In genomic region chr13:110305949-110306339, GRCh38 we compare ENCODE assay signal across 1 cellular context.
TF ChIP-seq lines count a peak whose summit lies in the region.

No MANE protein-coding gene starts in this region.

TF ChIP-seq in H1, 55 proteins besides CTCF, POLR2A, EP300 and RAD21 (continued from another document):
- TF ChIP-seq GABPA (IDR thresholded peaks at IDR 0.05; ENCODE audit: borderline replicate concordance, insufficient read depth, low read length) (no peak), SRF (IDR thresholded peaks at IDR 0.05; ENCODE audit: low read depth, low read length) (no peak), CEBPB (IDR thresholded peaks at IDR 0.05; ENCODE audit: low read depth, low read length) (no peak), ZNF274 (IDR thresholded peaks at IDR 0.05; ENCODE audit: borderline replicate concordance, extremely low read depth, low read length) (no peak), ATF2 (IDR thresholded peaks at IDR 0.05; ENCODE audit: low read length) (no peak), RBBP5 (IDR thresholded peaks at IDR 0.05; ENCODE audit: borderline replicate concordance, low read depth, low read length) (no peak), ATF3 (IDR thresholded peaks at IDR 0.05; ENCODE audit: insufficient read depth, low read depth, low read length) (no peak), SIN3A (conservative IDR thresholded peaks at IDR 0.05 in 1 of 2, IDR thresholded peaks at IDR 0.05 in 1 of 2; ENCODE audit: low read depth in 1 of 2, low read length in 2 of 2) (no peak), KDM1A (IDR thresholded peaks at IDR 0.05; ENCODE audit: borderline replicate concordance, low read length) (no peak), TAF7 (optimal IDR thresholded peaks at IDR 0.05; ENCODE audit: borderline replicate concordance, low read depth, low read length) (no peak), BRCA1 (IDR thresholded peaks at IDR 0.05; ENCODE audit: low read depth, low read length) (no peak), PHF8 (conservative IDR thresholded peaks at IDR 0.05; ENCODE audit: low read depth, low read length) (no peak), CBX5 (IDR thresholded peaks at IDR 0.05; ENCODE audit: low read depth, low read length) (no peak), CHD7 (IDR thresholded peaks at IDR 0.05; ENCODE audit: insufficient replicate concordance, low read length) (no peak), SUZ12 (IDR thresholded peaks at IDR 0.05; ENCODE audit: low read length) (no peak), RNF2 (IDR thresholded peaks at IDR 0.05; ENCODE audit: borderline replicate concordance, low read depth, low read length, missing control alignments, poor library complexity, severe bottlenecking) (no peak)
